ENCODE assay signal across 25 cellular contexts in the genomic region with DNA sequence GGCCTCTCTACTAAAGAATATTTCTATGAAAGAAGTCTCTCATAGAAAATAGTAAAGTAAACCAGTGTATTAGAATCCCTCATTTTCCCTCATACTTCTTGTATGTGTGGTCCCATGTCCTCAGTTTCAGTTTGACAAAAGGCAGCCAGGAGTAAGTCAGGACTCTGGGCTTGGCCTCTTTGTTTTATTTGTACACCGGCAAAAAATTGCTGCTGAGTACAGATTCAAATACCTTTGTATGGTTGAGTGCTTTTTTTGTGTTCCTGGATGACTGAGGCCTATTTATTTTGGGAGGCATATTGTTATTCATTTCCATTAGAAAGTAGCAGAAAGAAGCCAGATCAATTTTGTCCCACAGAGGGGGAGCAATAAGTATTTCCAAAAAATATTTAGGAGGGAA.
"Had no signal": no experiment of that assay in that cellular context is flagged by ENCODE, and none has a peak within 500 bp of the region (broad histone marks: within the 10 kb centered on the region; RNA-seq: fewer than 3 reads in every experiment).

No MANE protein-coding gene starts in this region.

- H3K4me1 Mint-ChIP-seq: activated CD4-positive, alpha-beta memory T cell treated with anti-CD3 and anti-CD28 coated beads, Interleukin-2, amount 10 ng/mL, durations not matched to agents 7 days and 5 days; activated CD4-positive, alpha-beta T cell treated with anti-CD3 and anti-CD28 coated beads for 36 hours; activated T-helper 17 cell treated with anti-CD3 and anti-CD28 coated beads, Interleukin-2, amount 50 U/mL, for 72 hours had no signal

- H3K27ac Mint-ChIP-seq: activated B cell treated with CpG ODN at 0.5 μM for 24 hours; activated CD4-positive, alpha-beta memory T cell treated with anti-CD3 and anti-CD28 coated beads, Interleukin-2, amount 10 ng/mL, durations not matched to agents 7 days and 5 days; activated CD4-positive, alpha-beta T cell treated with anti-CD3 and anti-CD28 coated beads for 36 hours; activated naive CD8-positive, alpha-beta T cell treated with anti-CD3 and anti-CD28 coated beads, Interleukin-2, amount 10 ng/mL, durations not matched to agents 7 days and 5 days; activated T-helper 17 cell treated with anti-CD3 and anti-CD28 coated beads, Interleukin-2, amount 50 U/mL, for 72 hours had no signal

- H3K4me3 Mint-ChIP-seq: activated B cell treated with CpG ODN at 0.5 μM for 24 hours; activated CD4-positive, alpha-beta memory T cell treated with anti-CD3 and anti-CD28 coated beads, Interleukin-2, amount 10 ng/mL, durations not matched to agents 7 days and 5 days; activated CD4-positive, alpha-beta T cell treated with anti-CD3 and anti-CD28 coated beads for 36 hours; activated naive CD8-positive, alpha-beta T cell treated with anti-CD3 and anti-CD28 coated beads, Interleukin-2, amount 10 ng/mL, durations not matched to agents 7 days and 5 days; activated T-helper 17 cell treated with anti-CD3 and anti-CD28 coated beads, Interleukin-2, amount 50 U/mL, for 72 hours; T-helper 17 cell had no signal

- H3K27ac ChIP-seq: breast epithelium, KMS-11, Peyer's patch had no signal

- H3K4me1 ChIP-seq: adrenal gland, breast epithelium, Peyer's patch had no signal

- H3K36me3 ChIP-seq: adrenal gland, breast epithelium, Peyer's patch had no signal

- H3K36me3 Mint-ChIP-seq: activated naive CD8-positive, alpha-beta T cell treated with anti-CD3 and anti-CD28 coated beads, Interleukin-2, amount 10 ng/mL, durations not matched to agents 7 days and 5 days had no signal

- H3K9me3 Mint-ChIP-seq: activated B cell treated with CpG ODN at 0.5 μM for 24 hours; activated CD4-positive, alpha-beta memory T cell treated with anti-CD3 and anti-CD28 coated beads, Interleukin-2, amount 10 ng/mL, durations not matched to agents 7 days and 5 days; activated naive CD8-positive, alpha-beta T cell treated with anti-CD3 and anti-CD28 coated beads, Interleukin-2, amount 10 ng/mL, durations not matched to agents 7 days and 5 days; activated T-helper 17 cell treated with anti-CD3 and anti-CD28 coated beads, Interleukin-2, amount 50 U/mL, for 72 hours had no signal

- H3K27me3 ChIP-seq: adrenal gland, breast epithelium, Peyer's patch had no signal

- H3K27me3 Mint-ChIP-seq: activated B cell treated with CpG ODN at 0.5 μM for 24 hours; activated CD4-positive, alpha-beta T cell treated with anti-CD3 and anti-CD28 coated beads for 36 hours; activated T-helper 17 cell treated with anti-CD3 and anti-CD28 coated beads, Interleukin-2, amount 50 U/mL, for 72 hours; T-helper 17 cell had no signal

- H3K9me3 ChIP-seq: adrenal gland, breast epithelium, Peyer's patch had no signal

- DNase-seq: activated B cell treated with CpG ODN at 0.5 μM for 24 hours; activated CD4-positive, alpha-beta memory T cell treated with anti-CD3 and anti-CD28 coated beads, Interleukin-2, amount 10 ng/mL, durations not matched to agents 7 days and 5 days; activated CD4-positive, alpha-beta T cell treated with anti-CD3 and anti-CD28 coated beads for 36 hours; activated CD4-positive, alpha-beta T cell treated with anti-CD3 and anti-CD28 coated beads, Interleukin-2, amount 50 U/mL, for 1 hour; activated gamma-delta T cell treated with Interleukin-2 at 50 U/mL for 16 hours; activated naive CD4-positive, alpha-beta T cell treated with anti-CD3 and anti-CD28 coated beads, Interleukin-2, amount 50 U/mL, for 16 hours; activated naive CD8-positive, alpha-beta T cell treated with anti-CD3 and anti-CD28 coated beads, Interleukin-2, amount 10 ng/mL, durations not matched to agents 7 days and 5 days; activated T-cell treated with anti-CD3 and anti-CD28 coated beads for 4 hours; activated T-cell treated with anti-CD3 and anti-CD28 coated beads, Interleukin-2, amount 50 U/mL, for 48 hours; adrenal gland; NCI-H1092; NCI-H1417; NCI-H1930; NCI-H345; NCI-H510A; NCI-H526 treated with DMSO at 0.1 percent for 48 hours; NCI-H82; NK-92 treated with Interleukin-12 subunit alpha and Interleukin-12 subunit beta, amount 100 ng/mL, for 24 hours; Peyer's patch; SHP77; T-helper 17 cell; T-helper 9 cell had no signal

- H3K4me3 ChIP-seq: adrenal gland, breast epithelium, Peyer's patch had no signal

- ATAC-seq: activated CD4-positive, alpha-beta T cell treated with anti-CD3 and anti-CD28 coated beads for 36 hours; activated T-helper 17 cell treated with anti-CD3 and anti-CD28 coated beads, Interleukin-2, amount 50 U/mL, for 72 hours; T-helper 17 cell had no signal
